24 cellular contexts compared by ENCODE assay signal in the genomic region with DNA sequence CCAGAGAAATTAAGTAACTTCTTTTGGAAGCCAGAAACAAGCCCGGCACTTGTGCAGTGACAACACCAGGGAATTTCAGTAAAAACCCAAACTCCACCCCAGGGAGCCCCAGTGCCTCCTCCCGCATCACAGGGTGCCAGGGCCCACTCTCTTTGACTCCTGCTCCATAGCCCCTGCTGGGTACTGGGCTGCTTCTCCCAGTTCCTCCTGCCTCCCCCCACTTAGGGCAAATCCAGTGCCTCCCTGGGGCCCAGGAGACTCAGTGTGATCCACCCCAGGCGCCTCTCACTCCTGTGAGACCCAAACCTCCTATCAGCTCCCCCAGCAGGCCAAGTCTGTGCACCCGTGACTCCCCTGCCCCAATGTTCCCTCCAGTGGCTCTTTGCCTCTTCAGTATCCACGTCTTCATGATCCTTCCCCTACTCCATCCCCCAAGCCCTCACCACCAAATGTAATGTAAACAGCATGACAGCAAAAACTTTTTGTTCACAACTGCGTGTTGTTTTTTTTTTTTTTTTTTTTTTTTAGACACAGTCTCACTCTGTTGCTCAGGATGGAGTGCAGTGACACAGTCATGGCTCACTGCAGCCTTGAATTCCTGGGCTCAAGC. TPM values are rescaled to one million over a fixed set of nuclear protein-coding genes. Genes with fewer than 3 reads are reported as not detected.
DNase-seq lines count a peak whose midpoint lies in the region; ATAC-seq lines count a peak whose summit lies in the region.
"Had no signal": no experiment of that assay in that cellular context is flagged by ENCODE, and none has a peak within 500 bp of the region (broad histone marks: within the 10 kb centered on the region; RNA-seq: fewer than 3 reads in every experiment).

No MANE protein-coding gene starts in this region.

- peaks cover 18% of the 10 kb centered on the region for H3K27me3 Mint-ChIP-seq in dendritic cell treated with granulocyte-macrophage colony-stimulating factor and Interleukin-4, amounts not matched to agents 40 ng/mL and 50 ng/mL, for 4 days

- intact Hi-C loops in dendritic cell treated with granulocyte-macrophage colony-stimulating factor and Interleukin-4, amounts not matched to agents 40 ng/mL and 50 ng/mL, for 4 days (cut with micrococcal nuclease): loop anchor here (10.0 kb wide), 1 partner anchor 59 kb away; no protein-coding TSS in a partner anchor
- intact Hi-C loops in sciatic nerve (cut with DNase I): no loop called here

- peaks cover 37% of the 10 kb centered on the region for H3K4me1 Mint-ChIP-seq in dendritic cell treated with granulocyte-macrophage colony-stimulating factor and Interleukin-4, amounts not matched to agents 40 ng/mL and 50 ng/mL, for 4 days (ENCODE audit: low read depth)

- no peak overlapping the region for H3K4me3 ChIP-seq in H7 (ENCODE audit: insufficient read depth, low read depth, low read length)
- H3K4me3 ChIP-seq: body of pancreas, coronary artery had no signal

- peak; percentile 34 for DNase-seq in Caki2 (ENCODE audit: low read depth)
- DNase-seq in H7: peak; percentile 46
- peak; percentile 42 for DNase-seq in sciatic nerve (ENCODE audit: low spot score)
- no peak for DNase-seq in AML-193 (lab: John Stamatoyannopoulos, UW)
- DNase-seq: body of pancreas; CD4-positive, CD25-positive, alpha-beta regulatory T cell; GF-D8; naive thymus-derived CD8-positive, alpha-beta T cell; NCI-H1092 treated with DMSO at 0.1 percent for 48 hours; NCI-H1930; NCI-H226; OCI-M1; SHP77; SW 1271 had no signal

- H3K27ac Mint-ChIP-seq in dendritic cell treated with granulocyte-macrophage colony-stimulating factor and Interleukin-4, amounts not matched to agents 40 ng/mL and 50 ng/mL, for 4 days: peak overlapping the region; percentile 64
- H3K27ac Mint-ChIP-seq: activated T-helper 2 cell treated with anti-CD3 and anti-CD28 coated beads, Interferon-gamma antibody, Interleukin-2, Interleukin-4, amounts not matched to agents 10 μg/mL and 5 μg/mL and 100 μg/mL, durations not matched to agents 14 hours and 24 hours and 36 hours; naive thymus-derived CD8-positive, alpha-beta T cell had no signal

- H3K36me3 ChIP-seq in H7 (replicated peaks; ENCODE audit: control insufficient read depth, insufficient read depth, low read length): no peaks in the 10 kb centered on the region

- no peaks in the 10 kb centered on the region for H3K27me3 ChIP-seq in H7 (ENCODE audit: control insufficient read depth, insufficient read depth, low read length)
- H3K27me3 ChIP-seq: body of pancreas had no signal

- no peak overlapping the region for H3K4me3 Mint-ChIP-seq in dendritic cell treated with granulocyte-macrophage colony-stimulating factor and Interleukin-4, amounts not matched to agents 40 ng/mL and 50 ng/mL, for 4 days
- H3K4me3 Mint-ChIP-seq: CD4-positive, CD25-positive, alpha-beta regulatory T cell; naive thymus-derived CD8-positive, alpha-beta T cell had no signal

- ATAC-seq in sciatic nerve (no peak), HG02610 (IDR thresholded peaks at IDR 0.05; ENCODE audit: unreplicated experiment) (no peak), GM21528 (IDR thresholded peaks at IDR 0.05; ENCODE audit: low FRiP score, unreplicated experiment) (no peak)
- ATAC-seq: activated CD4-positive, CD25-positive, alpha-beta regulatory T cell treated with anti-CD3 and anti-CD28 coated beads, Interleukin-2, amount 50 U/mL, for 24 hours; body of pancreas; naive thymus-derived CD8-positive, alpha-beta T cell had no signal

- no peaks in the 10 kb centered on the region for H3K9me3 Mint-ChIP-seq in dendritic cell treated with granulocyte-macrophage colony-stimulating factor and Interleukin-4, amounts not matched to agents 40 ng/mL and 50 ng/mL, for 4 days
- H3K9me3 Mint-ChIP-seq: activated T-helper 2 cell treated with anti-CD3 and anti-CD28 coated beads, Interferon-gamma antibody, Interleukin-2, Interleukin-4, amounts not matched to agents 10 μg/mL and 5 μg/mL and 100 μg/mL, durations not matched to agents 14 hours and 24 hours and 36 hours; naive thymus-derived CD8-positive, alpha-beta T cell had no signal

- in situ Hi-C loops in Caki2 (cut with HindIII; ENCODE audit: low pct_unique_long_range_greater_than_20kb, low sequenced_read_pairs): loop anchor here (10.0 kb wide), 1 partner anchor 79 kb away; no protein-coding TSS in a partner anchor

- no peaks in the 10 kb centered on the region for H3K36me3 Mint-ChIP-seq in dendritic cell treated with granulocyte-macrophage colony-stimulating factor and Interleukin-4, amounts not matched to agents 40 ng/mL and 50 ng/mL, for 4 days (ENCODE audit: low read depth)
- H3K36me3 Mint-ChIP-seq: CD4-positive, CD25-positive, alpha-beta regulatory T cell; naive thymus-derived CD8-positive, alpha-beta T cell had no signal

RNA-seq across cellular contexts. Expression of gene FFAR3, which starts 2.3 kb away (rescaled TPM):
- total RNA-seq in Caki2 (2014; rRNA removed; shearing (Covaris generic); ENCODE audit: low replicate concordance): not detected in 2 replicates
- total RNA-seq in H7 (2014; rRNA removed; shearing (Covaris generic)): not detected in 2 replicates
- 0.76 TPM for total RNA-seq in sciatic nerve
- total RNA-seq: body of pancreas; fibroblast of lung; glomerular endothelial cell; naive thymus-derived CD8-positive, alpha-beta T cell had no signal

RNA-seq across cellular contexts. Expression of gene FFAR1, which starts 8.3 kb away (rescaled TPM):
- 1.7 and 6.1 TPM in 2 replicates for total RNA-seq in Caki2 (2014; rRNA removed; shearing (Covaris generic); ENCODE audit: low replicate concordance)
- not detected in 2 replicates for total RNA-seq in H7 (2014; rRNA removed; shearing (Covaris generic))
- not detected for total RNA-seq in sciatic nerve
- total RNA-seq: activated CD8-positive, alpha-beta memory T cell treated with anti-CD3 and anti-CD28 coated beads for 36 hours; CD4-positive, CD25-positive, alpha-beta regulatory T cell; fibroblast of lung; glomerular endothelial cell; naive thymus-derived CD8-positive, alpha-beta T cell; subcutaneous adipose tissue had no signal

RNA-seq across cellular contexts. Expression of gene GPR42, which starts 14.9 kb away (rescaled TPM):
- not detected in 2 replicates for total RNA-seq in Caki2 (2014; rRNA removed; shearing (Covaris generic); ENCODE audit: low replicate concordance)
- total RNA-seq in H7 (2014; rRNA removed; shearing (Covaris generic)): not detected in 2 replicates
- total RNA-seq in sciatic nerve: 0.58 TPM
- total RNA-seq: activated CD8-positive, alpha-beta memory T cell treated with anti-CD3 and anti-CD28 coated beads for 36 hours; body of pancreas; CD4-positive, CD25-positive, alpha-beta regulatory T cell; fibroblast of lung; glomerular endothelial cell; naive thymus-derived CD8-positive, alpha-beta T cell had no signal

RNA-seq across cellular contexts. Expression of gene CD22, which starts 27.0 kb away (rescaled TPM):
- 15.4 and 20.6 TPM in 2 replicates for total RNA-seq in Caki2 (2014; rRNA removed; shearing (Covaris generic); ENCODE audit: low replicate concordance)
- 0.44 TPM in 1 of 2 replicates, not detected in the other for total RNA-seq in H7 (2014; rRNA removed; shearing (Covaris generic))
- total RNA-seq in sciatic nerve: 23.8 TPM

Comparison
In these comparisons a context has a peak if more than half of its experiments do, and no peak if none do; other contexts are left out.
1. DNase-seq: peak in Caki2 (single experiment), H7 (single experiment) and sciatic nerve (single experiment); none in AML-193 (0 of 2).